8 cellular contexts compared by ENCODE assay signal in genomic region chr22:23282089-23282501, GRCh38.
DNase-seq lines count a peak whose midpoint lies in the region; ATAC-seq and TF ChIP-seq lines count a peak whose summit lies in the region.

No MANE protein-coding gene starts in this region.

- H3K9me3 ChIP-seq in BLaER1 (no peaks in the 10 kb centered on the region), colonic mucosa (no peaks in the 10 kb centered on the region), neural cell (ENCODE audit: low read length) (no peaks in the 10 kb centered on the region)

- TF ChIP-seq CTCF in colonic mucosa (IDR thresholded peaks at IDR 0.05) (no peak), neural cell (IDR thresholded peaks at IDR 0.05; ENCODE audit: poor library complexity, severe bottlenecking) (no peak)

- DNase-seq in MV-4-11 (lab: John Stamatoyannopoulos, UW): peak; percentile 67
- DNase-seq in colonic mucosa: peak; percentile 44
- no peak for DNase-seq in NCI-H510A treated with DMSO at 0.1 percent for 48 hours (lab: John Stamatoyannopoulos, UW)

- no peak for TF ChIP-seq RAD21 in neural cell (conservative IDR thresholded peaks at IDR 0.05)

- H3K79me2 ChIP-seq in neural cell (replicated peaks; ENCODE audit: insufficient read depth, low read length): no peaks in the 10 kb centered on the region

- H3K27ac ChIP-seq in BLaER1: no peak overlapping the region
- H3K27ac ChIP-seq in colonic mucosa: no peak overlapping the region
- H3K27ac ChIP-seq in neural cell (ENCODE audit: low read length): no peak overlapping the region

- H3K9ac ChIP-seq in BLaER1: no peak overlapping the region
- no peak overlapping the region for H3K9ac ChIP-seq in colonic mucosa (ENCODE audit: low read depth in 2 of 2, low read length in 2 of 2)
- no peak overlapping the region for H3K9ac ChIP-seq in neural cell (ENCODE audit: low read length)

- no peak for ATAC-seq in HG02610 (IDR thresholded peaks at IDR 0.05; ENCODE audit: unreplicated experiment)
- ATAC-seq in GM18861 (IDR thresholded peaks at IDR 0.05; ENCODE audit: unreplicated experiment): no peak
- no peak for ATAC-seq in HG03045 (IDR thresholded peaks at IDR 0.05; ENCODE audit: unreplicated experiment)

- H3K4me1 ChIP-seq in BLaER1: peaks cover 53% of the 10 kb centered on the region
- peaks cover 14% of the 10 kb centered on the region for H3K4me1 ChIP-seq in colonic mucosa

- H4K20me1 ChIP-seq in BLaER1 (peaks cover 100% of the 10 kb centered on the region), neural cell (ENCODE audit: insufficient read depth) (no peaks in the 10 kb centered on the region)

- intact Hi-C loops in colonic mucosa (cut with DNase I): loop anchor here (2.0 to 10.0 kb wide), 2 partner anchors 103 to 327 kb away; no protein-coding TSS in a partner anchor

- H3K27me3 ChIP-seq in BLaER1 (no peaks in the 10 kb centered on the region), colonic mucosa (no peaks in the 10 kb centered on the region), neural cell (ENCODE audit: insufficient read depth, low read depth, low read length) (no peaks in the 10 kb centered on the region)

- no peaks in the 10 kb centered on the region for H3F3A ChIP-seq in neural cell (ENCODE audit: insufficient read depth, low read length, poor library complexity, severe bottlenecking)

- peak overlapping the region; percentile 83 for H3K4me2 ChIP-seq in BLaER1
- H3K4me2 ChIP-seq in neural cell (ENCODE audit: low read length): no peak overlapping the region

- peaks cover 96% of the 10 kb centered on the region for H3K36me3 ChIP-seq in BLaER1
- H3K36me3 ChIP-seq in colonic mucosa: no peaks in the 10 kb centered on the region
- H3K36me3 ChIP-seq in neural cell (ENCODE audit: insufficient read depth, low read length): no peaks in the 10 kb centered on the region

- TF ChIP-seq EP300 in neural cell (conservative IDR thresholded peaks at IDR 0.05; ENCODE audit: poor library complexity, severe bottlenecking): no peak

- H2AFZ ChIP-seq in neural cell (ENCODE audit: low read depth, low read length): no peak overlapping the region

- H3K9me2 ChIP-seq in neural cell (ENCODE audit: insufficient read depth, low read length): no peaks in the 10 kb centered on the region

- H3K4me3 ChIP-seq in BLaER1: no peak overlapping the region
- no peak overlapping the region for H3K4me3 ChIP-seq in colonic mucosa
- H3K4me3 ChIP-seq in neural cell (ENCODE audit: low read length): no peak overlapping the region

TF ChIP-seq in neural cell, 6 proteins besides CTCF, POLR2A, EP300 and RAD21:
- TF ChIP-seq REST (IDR thresholded peaks at IDR 0.05; ENCODE audit: borderline replicate concordance) (no peak), SMC3 (conservative IDR thresholded peaks at IDR 0.05; ENCODE audit: poor library complexity) (peak; percentile 67)
